Comparison of ENCODE assay signal across 28 cellular contexts in the genomic region with DNA sequence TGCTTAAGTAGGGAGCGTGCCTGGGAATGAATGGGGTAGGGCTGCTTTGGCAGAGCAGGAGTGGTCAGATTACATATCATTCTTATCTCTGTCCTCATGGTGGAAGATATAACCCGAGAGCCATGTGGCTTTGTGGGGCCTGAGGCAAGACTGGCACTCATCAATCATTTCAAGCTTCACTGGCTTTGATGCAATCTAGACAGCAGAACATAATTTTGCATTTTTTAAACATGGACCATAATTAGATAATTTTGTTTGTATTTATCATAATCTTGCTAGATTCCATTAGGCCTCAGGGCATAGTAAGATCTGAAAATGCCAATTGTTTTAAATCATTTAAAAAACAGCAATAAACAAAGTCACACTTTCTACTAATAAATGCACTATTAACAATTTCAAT.
"Had no signal": no experiment of that assay in that cellular context is flagged by ENCODE, and none has a peak within 500 bp of the region (broad histone marks: within the 10 kb centered on the region; RNA-seq: fewer than 3 reads in every experiment).

No MANE protein-coding gene starts in this region.

- H3K4me1 Mint-ChIP-seq: activated B cell treated with CpG ODN at 0.5 μM for 24 hours; activated CD4-positive, alpha-beta T cell treated with anti-CD3 and anti-CD28 coated beads for 36 hours; activated T-helper 17 cell treated with anti-CD3 and anti-CD28 coated beads, Interleukin-2, amount 50 U/mL, for 72 hours; naive thymus-derived CD4-positive, alpha-beta T cell; neural crest cell; stimulated activated naive B cell treated with anti-CD40 and anti-IgM and Interleukin-4, amounts not matched to agents 10 μg/mL and 1 μg/mL and 100 μg/mL, for 72 hours had no signal

- H3K27ac ChIP-seq: adrenal gland, ascending aorta, brain microvascular endothelial cell, heart right ventricle, lower lobe of right lung, right lobe of liver, skin epidermis, testis had no signal

- H3K36me3 ChIP-seq: adrenal gland, ascending aorta, brain microvascular endothelial cell, heart right ventricle, lower lobe of right lung, right lobe of liver had no signal

- ATAC-seq: activated CD4-positive, alpha-beta T cell treated with anti-CD3 and anti-CD28 coated beads for 36 hours; activated T-helper 17 cell treated with anti-CD3 and anti-CD28 coated beads, Interleukin-2, amount 50 U/mL, for 72 hours; heart right ventricle; left lobe of liver; lower lobe of right lung; naive thymus-derived CD4-positive, alpha-beta T cell; right lobe of liver; stimulated activated naive B cell treated with anti-CD40 and anti-IgM and Interleukin-4, amounts not matched to agents 10 μg/mL and 1 μg/mL and 100 μg/mL, for 72 hours had no signal

- H3K27me3 Mint-ChIP-seq: activated B cell treated with CpG ODN at 0.5 μM for 24 hours; activated CD4-positive, alpha-beta T cell treated with anti-CD3 and anti-CD28 coated beads for 36 hours; activated naive CD8-positive, alpha-beta T cell; activated T-cell treated with anti-CD3 and anti-CD28 coated beads, Interleukin-2, amount 50 U/mL, for 24 hours; activated T-helper 17 cell treated with anti-CD3 and anti-CD28 coated beads, Interleukin-2, amount 50 U/mL, for 72 hours; dendritic cell treated with granulocyte-macrophage colony-stimulating factor and Interleukin-4, amounts not matched to agents 40 ng/mL and 50 ng/mL, for 4 days; naive thymus-derived CD4-positive, alpha-beta T cell; stimulated activated naive B cell treated with anti-CD40 and anti-IgM and Interleukin-4, amounts not matched to agents 10 μg/mL and 1 μg/mL and 100 μg/mL, for 72 hours had no signal

- H3K4me1 ChIP-seq: adrenal gland, ascending aorta, heart right ventricle, lower lobe of right lung, right lobe of liver, testis had no signal

- DNase-seq: activated B cell treated with CpG ODN at 0.5 μM for 24 hours; activated CD4-positive, alpha-beta T cell treated with anti-CD3 and anti-CD28 coated beads for 36 hours; activated CD4-positive, alpha-beta T cell treated with anti-CD3 and anti-CD28 coated beads, Interleukin-2, amount 50 U/mL, for 4 hours; activated CD8-positive, alpha-beta memory T cell treated with anti-CD3 and anti-CD28 coated beads for 24 hours; activated CD8-positive, alpha-beta memory T cell treated with anti-CD3 and anti-CD28 coated beads, Interleukin-2, amount 50 U/mL, for 4 hours; activated T-cell treated with anti-CD3 and anti-CD28 coated beads, Interleukin-2, amount 50 U/mL, for 24 hours; adrenal gland; brain microvascular endothelial cell; caudate nucleus; effector CD4-positive, alpha-beta T cell; heart right ventricle; kidney; lower lobe of right lung; naive thymus-derived CD4-positive, alpha-beta T cell; occipital lobe; posterior cingulate gyrus; right lobe of liver; stimulated activated CD4-positive, alpha-beta T cell treated with anti-CD3 and anti-CD28 coated beads, Interleukin-15, amount 100 ng/mL, for 24 hours; stimulated activated naive B cell treated with anti-CD40 and anti-IgM and Interleukin-4, amounts not matched to agents 10 μg/mL and 1 μg/mL and 100 μg/mL, for 72 hours; testis; trophoblast cell had no signal

- H3K9me3 ChIP-seq: adrenal gland, ascending aorta, lower lobe of right lung, right lobe of liver, testis had no signal

- H3K36me3 Mint-ChIP-seq: activated naive CD8-positive, alpha-beta T cell; naive thymus-derived CD4-positive, alpha-beta T cell; stimulated activated naive B cell treated with anti-CD40 and anti-IgM and Interleukin-4, amounts not matched to agents 10 μg/mL and 1 μg/mL and 100 μg/mL, for 72 hours had no signal

- H3K27me3 ChIP-seq: adrenal gland, ascending aorta, brain microvascular endothelial cell, heart right ventricle, right lobe of liver, testis had no signal

- H3K4me3 ChIP-seq: adrenal gland, ascending aorta, heart right ventricle, lower lobe of right lung, right lobe of liver, skin epidermis, testis had no signal

- H3K4me3 Mint-ChIP-seq: activated B cell treated with CpG ODN at 0.5 μM for 24 hours; activated CD4-positive, alpha-beta T cell treated with anti-CD3 and anti-CD28 coated beads for 36 hours; activated naive CD8-positive, alpha-beta T cell; activated T-cell treated with anti-CD3 and anti-CD28 coated beads, Interleukin-2, amount 50 U/mL, for 24 hours; activated T-helper 17 cell treated with anti-CD3 and anti-CD28 coated beads, Interleukin-2, amount 50 U/mL, for 72 hours; dendritic cell treated with granulocyte-macrophage colony-stimulating factor and Interleukin-4, amounts not matched to agents 40 ng/mL and 50 ng/mL, for 4 days; naive thymus-derived CD4-positive, alpha-beta T cell; neural crest cell; stimulated activated naive B cell treated with anti-CD40 and anti-IgM and Interleukin-4, amounts not matched to agents 10 μg/mL and 1 μg/mL and 100 μg/mL, for 72 hours had no signal

- H3K27ac Mint-ChIP-seq: activated B cell treated with CpG ODN at 0.5 μM for 24 hours; activated CD4-positive, alpha-beta T cell treated with anti-CD3 and anti-CD28 coated beads for 36 hours; activated naive CD8-positive, alpha-beta T cell; activated T-cell treated with anti-CD3 and anti-CD28 coated beads, Interleukin-2, amount 50 U/mL, for 24 hours; activated T-helper 17 cell treated with anti-CD3 and anti-CD28 coated beads, Interleukin-2, amount 50 U/mL, for 72 hours; dendritic cell treated with granulocyte-macrophage colony-stimulating factor and Interleukin-4, amounts not matched to agents 40 ng/mL and 50 ng/mL, for 4 days; naive thymus-derived CD4-positive, alpha-beta T cell; stimulated activated naive B cell treated with anti-CD40 and anti-IgM and Interleukin-4, amounts not matched to agents 10 μg/mL and 1 μg/mL and 100 μg/mL, for 72 hours had no signal
